ENCODE assay signal across 8 cellular contexts in the genomic region with DNA sequence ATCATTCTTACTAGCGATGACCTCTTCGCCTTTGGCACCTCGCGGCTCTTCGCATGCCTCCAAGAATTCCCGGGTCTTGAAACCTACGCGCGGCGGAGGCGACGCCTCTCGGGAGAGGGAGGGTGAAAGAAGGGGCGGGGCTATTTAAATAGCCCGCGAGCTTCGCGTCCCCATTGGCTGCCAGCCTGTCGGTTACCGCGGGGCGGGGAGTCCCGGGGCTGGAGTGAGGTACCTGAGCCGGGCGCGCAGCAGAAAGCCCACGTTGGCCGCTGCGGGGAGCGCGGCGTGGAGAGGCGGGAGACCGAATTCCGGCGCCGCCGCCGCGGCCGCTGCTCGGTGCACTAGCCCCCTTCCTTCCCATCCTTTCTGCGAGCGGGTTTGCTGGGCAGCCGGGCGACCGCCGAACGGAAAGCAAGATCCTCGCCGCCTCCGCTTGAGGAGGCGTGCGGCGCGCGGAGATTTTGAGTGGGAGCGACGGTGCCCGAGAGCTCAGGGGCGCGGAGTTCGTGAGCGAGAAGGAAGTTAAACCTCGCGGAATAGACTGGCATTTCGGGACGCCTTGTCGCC. TPM values are rescaled to one million over a fixed set of nuclear protein-coding genes. Genes with fewer than 3 reads are reported as not detected.
DNase-seq lines count a peak whose midpoint lies in the region; ATAC-seq, FAIRE-seq and TF ChIP-seq lines count a peak whose summit lies in the region.

A gene (plus strand): TSS at position 251 of the 567 bp plus-strand sequence. CDS start 857 bp downstream, outside the sequence.

- H3K27ac Mint-ChIP-seq in activated CD4-positive, alpha-beta memory T cell treated with anti-CD3 and anti-CD28 coated beads, Interleukin-2, amount 10 ng/mL, durations not matched to agents 7 days and 5 days = no peak within 1 kb of the TSS

- H3K27me3 ChIP-seq in BLaER1 = peaks cover 79% of the 10 kb centered on the region

- H3K27me3 Mint-ChIP-seq in activated CD4-positive, alpha-beta memory T cell treated with anti-CD3 and anti-CD28 coated beads, Interleukin-2, amount 10 ng/mL, durations not matched to agents 7 days and 5 days = peaks cover 76% of the 10 kb centered on the region

- H3K36me3 ChIP-seq in BLaER1 = no peaks in the 10 kb centered on the region

- H4K20me1 ChIP-seq in BLaER1 = peaks cover 50% of the 10 kb centered on the region

- CTCF ChIA-PET in activated CD4-positive, alpha-beta memory T cell treated with anti-CD3 and anti-CD28 coated beads, Interleukin-2, amount 10 ng/mL, durations not matched to agents 7 days and 5 days (lab: Charles Lee) = interaction anchor here (0.8 to 2.4 kb wide), 3 partner anchors 197 to 493 kb away, joined by 3 to 17 read pairs (median 4); no protein-coding TSS in a partner anchor

- POLR2A ChIA-PET in activated CD4-positive, alpha-beta memory T cell treated with anti-CD3 and anti-CD28 coated beads, Interleukin-2, amount 10 ng/mL, durations not matched to agents 7 days and 5 days (lab: Charles Lee) = no interaction called here

- H3K4me1 Mint-ChIP-seq in activated CD4-positive, alpha-beta memory T cell treated with anti-CD3 and anti-CD28 coated beads, Interleukin-2, amount 10 ng/mL, durations not matched to agents 7 days and 5 days = peaks cover 18% of the 10 kb centered on the region

- FAIRE-seq in GM19239 (lab: Jason Lieb, UNC) = no peak

- H3K4me3 ChIP-seq in BLaER1 (peak within 1 kb of the TSS; percentile 70), epithelial cell of esophagus (ENCODE audit: low read length) (peak within 1 kb of the TSS; percentile 45)

- peak within 1 kb of the TSS; percentile 48 for H3K9ac ChIP-seq in BLaER1

- peaks cover 29% of the 10 kb centered on the region for H3K4me1 ChIP-seq in BLaER1

- ATAC-seq in HG03342 (IDR thresholded peaks at IDR 0.05; ENCODE audit: unreplicated experiment) = peak; percentile 78

- H3K4me2 ChIP-seq in BLaER1 = peak within 1 kb of the TSS; percentile 100

- no peaks in the 10 kb centered on the region for H3K9me3 Mint-ChIP-seq in activated CD4-positive, alpha-beta memory T cell treated with anti-CD3 and anti-CD28 coated beads, Interleukin-2, amount 10 ng/mL, durations not matched to agents 7 days and 5 days

- no peak for TF ChIP-seq CTCF in epithelial cell of esophagus (IDR thresholded peaks at IDR 0.05; ENCODE audit: insufficient read depth, low read depth, low read length, missing control alignments)

- H3K9me3 ChIP-seq in BLaER1 = no peaks in the 10 kb centered on the region

- H3K27ac ChIP-seq in BLaER1 = no peak within 1 kb of the TSS

- H3K4me3 Mint-ChIP-seq in activated CD4-positive, alpha-beta memory T cell treated with anti-CD3 and anti-CD28 coated beads, Interleukin-2, amount 10 ng/mL, durations not matched to agents 7 days and 5 days = peak within 1 kb of the TSS; percentile 67

- no peaks in the 10 kb centered on the region for H3K36me3 Mint-ChIP-seq in activated CD4-positive, alpha-beta memory T cell treated with anti-CD3 and anti-CD28 coated beads, Interleukin-2, amount 10 ng/mL, durations not matched to agents 7 days and 5 days (ENCODE audit: low read depth)

- peak; percentile 82 for DNase-seq in GM19239 (ENCODE audit: insufficient read length, low spot score)
- DNase-seq in NCI-H510A (lab: John Stamatoyannopoulos, UW) = peak; percentile 82
- peak; percentile 71 for DNase-seq in activated CD4-positive, alpha-beta memory T cell treated with anti-CD3 and anti-CD28 coated beads, Interleukin-2, amount 10 ng/mL, durations not matched to agents 7 days and 5 days
- DNase-seq in epithelial cell of esophagus (ENCODE audit: low read depth) = peak; percentile 94
- peak; percentile 93 for DNase-seq in mesenteric fat pad (ENCODE audit: low spot score)
- peak; percentile 3 to 23 for DNase-seq in stimulated activated CD8-positive, alpha-beta memory T cell treated with anti-CD3 and anti-CD28 coated beads, Interleukin-15, amount 100 ng/mL, for 4 hours (ENCODE audit: low read depth in 2 of 2)

RNA-seq across cellular contexts. Expression of the gene that starts here (rescaled TPM):
- total RNA-seq in activated CD4-positive, alpha-beta memory T cell treated with anti-CD3 and anti-CD28 coated beads, Interleukin-2, amount 10 ng/mL, durations not matched to agents 7 days and 5 days = not detected
- total RNA-seq in mesenteric fat pad = 12.7 TPM

Comparison
In these comparisons a context has a peak if more than half of its experiments do, and no peak if none do; other contexts are left out.
1. RNA of the gene that starts here (total RNA-seq): 12.7 TPM in mesenteric fat pad (single experiment); not detected in activated CD4-positive, alpha-beta memory T cell treated with anti-CD3 and anti-CD28 coated beads, Interleukin-2, amount 10 ng/mL, durations not matched to agents 7 days and 5 days; every median in the first group is over 10 times any median in the second.
2. Peak in DNase-seq in activated CD4-positive, alpha-beta memory T cell treated with anti-CD3 and anti-CD28 coated beads, Interleukin-2, amount 10 ng/mL, durations not matched to agents 7 days and 5 days; RNA of the gene not detected or under 1 TPM.
3. DNase-seq: peak in every context shown above with its lines; median percentile 94 in epithelial cell of esophagus; 93 in mesenteric fat pad; 82 in GM19239; 82 in NCI-H510A; 71 in activated CD4-positive, alpha-beta memory T cell treated with anti-CD3 and anti-CD28 coated beads, Interleukin-2, amount 10 ng/mL, durations not matched to agents 7 days and 5 days; 13 in stimulated activated CD8-positive, alpha-beta memory T cell treated with anti-CD3 and anti-CD28 coated beads, Interleukin-15, amount 100 ng/mL, for 4 hours.